19 cellular contexts compared by ENCODE assay signal in the genomic region with DNA sequence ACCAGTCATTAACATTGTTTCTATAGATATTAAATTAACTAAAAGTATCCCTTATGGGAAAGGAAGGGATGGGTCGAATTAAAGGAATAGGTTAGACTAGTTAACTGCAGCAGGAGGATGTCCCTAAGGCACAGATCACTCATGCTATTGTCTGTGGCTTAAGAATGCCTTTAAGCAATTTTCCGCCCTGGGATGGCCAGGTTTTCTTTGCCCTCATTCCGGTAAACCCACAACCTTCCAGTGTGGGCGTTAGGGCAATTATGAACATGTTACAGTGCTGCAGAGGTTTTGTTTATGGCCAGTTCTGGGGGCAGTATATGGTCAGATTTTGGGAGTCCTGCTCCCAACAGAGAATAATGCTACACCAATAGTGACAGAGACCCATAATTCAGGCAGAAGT.
"Had no signal": no experiment of that assay in that cellular context is flagged by ENCODE, and none has a peak within 500 bp of the region (broad histone marks: within the 10 kb centered on the region; RNA-seq: fewer than 3 reads in every experiment).

No MANE protein-coding gene starts in this region.

- ATAC-seq: activated CD8-positive, alpha-beta memory T cell treated with anti-CD3 and anti-CD28 coated beads, Interleukin-2, amount 10 ng/mL, durations not matched to agents 7 days and 5 days; left colon; naive thymus-derived CD4-positive, alpha-beta T cell; right lobe of liver; stimulated activated effector memory CD8-positive, alpha-beta T cell treated with anti-CD3 and anti-CD28 coated beads, Interleukin-12 subunit alpha, Interleukin-12 subunit beta, amount 100 ng/mL, for 72 hours had no signal

- DNase-seq: activated CD4-positive, alpha-beta T cell treated with anti-CD3 and anti-CD28 coated beads, Interleukin-2, amount 50 U/mL, for 48 hours; activated CD4-positive, CD25-positive, alpha-beta regulatory T cell treated with anti-CD3 and anti-CD28 coated beads, Interleukin-2, amount 50 U/mL, for 72 hours; activated CD8-positive, alpha-beta memory T cell treated with anti-CD3 and anti-CD28 coated beads, Interleukin-2, amount 10 ng/mL, durations not matched to agents 7 days and 5 days; activated effector memory CD4-positive, alpha-beta T cell treated with Interleukin-2 at 50 U/mL for 16 hours; activated T-cell treated with anti-CD3 and anti-CD28 coated beads, Interleukin-2, amount 50 U/mL, for 24 hours; central memory CD4-positive, alpha-beta T cell; cortex of kidney; effector memory CD4-positive, alpha-beta T cell; immature natural killer cell; left colon; naive thymus-derived CD4-positive, alpha-beta T cell; posterior cingulate gyrus; right lobe of liver; T-helper 9 cell; tibial artery had no signal

- H3K27ac ChIP-seq: neutrophil, right lobe of liver, tibial artery had no signal

- H3K4me1 Mint-ChIP-seq: activated CD8-positive, alpha-beta memory T cell treated with anti-CD3 and anti-CD28 coated beads, Interleukin-2, amount 10 ng/mL, durations not matched to agents 7 days and 5 days; activated naive CD4-positive, alpha-beta T cell treated with anti-CD3 and anti-CD28 coated beads, Interleukin-2, amount 50 U/mL, for 24 hours; immature natural killer cell; naive thymus-derived CD4-positive, alpha-beta T cell; stimulated activated effector memory CD8-positive, alpha-beta T cell treated with anti-CD3 and anti-CD28 coated beads, Interleukin-12 subunit alpha, Interleukin-12 subunit beta, amount 100 ng/mL, for 72 hours had no signal

- H3K9me3 ChIP-seq: neutrophil, right lobe of liver, tibial artery had no signal

- H3K4me3 ChIP-seq: lung, right lobe of liver, tibial artery had no signal

- H3K36me3 Mint-ChIP-seq: activated CD8-positive, alpha-beta memory T cell treated with anti-CD3 and anti-CD28 coated beads, Interleukin-2, amount 10 ng/mL, durations not matched to agents 7 days and 5 days; activated naive CD4-positive, alpha-beta T cell treated with anti-CD3 and anti-CD28 coated beads, Interleukin-2, amount 50 U/mL, for 24 hours; immature natural killer cell; naive thymus-derived CD4-positive, alpha-beta T cell; stimulated activated effector memory CD8-positive, alpha-beta T cell treated with anti-CD3 and anti-CD28 coated beads, Interleukin-12 subunit alpha, Interleukin-12 subunit beta, amount 100 ng/mL, for 72 hours had no signal

- H3K4me3 Mint-ChIP-seq: activated CD8-positive, alpha-beta memory T cell treated with anti-CD3 and anti-CD28 coated beads, Interleukin-2, amount 10 ng/mL, durations not matched to agents 7 days and 5 days; activated naive CD4-positive, alpha-beta T cell treated with anti-CD3 and anti-CD28 coated beads, Interleukin-2, amount 50 U/mL, for 24 hours; activated T-cell treated with anti-CD3 and anti-CD28 coated beads, Interleukin-2, amount 50 U/mL, for 24 hours; immature natural killer cell; naive thymus-derived CD4-positive, alpha-beta T cell; stimulated activated effector memory CD8-positive, alpha-beta T cell treated with anti-CD3 and anti-CD28 coated beads, Interleukin-12 subunit alpha, Interleukin-12 subunit beta, amount 100 ng/mL, for 72 hours had no signal

- H3K9me3 Mint-ChIP-seq: activated naive CD4-positive, alpha-beta T cell treated with anti-CD3 and anti-CD28 coated beads, Interleukin-2, amount 50 U/mL, for 24 hours; activated T-cell treated with anti-CD3 and anti-CD28 coated beads, Interleukin-2, amount 50 U/mL, for 24 hours; immature natural killer cell; naive thymus-derived CD4-positive, alpha-beta T cell; stimulated activated effector memory CD8-positive, alpha-beta T cell treated with anti-CD3 and anti-CD28 coated beads, Interleukin-12 subunit alpha, Interleukin-12 subunit beta, amount 100 ng/mL, for 72 hours had no signal

- H3K27me3 ChIP-seq: right lobe of liver had no signal

- H3K27ac Mint-ChIP-seq: activated CD8-positive, alpha-beta memory T cell treated with anti-CD3 and anti-CD28 coated beads, Interleukin-2, amount 10 ng/mL, durations not matched to agents 7 days and 5 days; activated naive CD4-positive, alpha-beta T cell treated with anti-CD3 and anti-CD28 coated beads, Interleukin-2, amount 50 U/mL, for 24 hours; activated T-cell treated with anti-CD3 and anti-CD28 coated beads, Interleukin-2, amount 50 U/mL, for 24 hours; immature natural killer cell; naive thymus-derived CD4-positive, alpha-beta T cell; stimulated activated effector memory CD8-positive, alpha-beta T cell treated with anti-CD3 and anti-CD28 coated beads, Interleukin-12 subunit alpha, Interleukin-12 subunit beta, amount 100 ng/mL, for 72 hours had no signal

- H3K36me3 ChIP-seq: neutrophil, right lobe of liver, tibial artery had no signal

- H3K4me1 ChIP-seq: right lobe of liver had no signal
